ENCODE assay signal across 8 cellular contexts in the genomic region with DNA sequence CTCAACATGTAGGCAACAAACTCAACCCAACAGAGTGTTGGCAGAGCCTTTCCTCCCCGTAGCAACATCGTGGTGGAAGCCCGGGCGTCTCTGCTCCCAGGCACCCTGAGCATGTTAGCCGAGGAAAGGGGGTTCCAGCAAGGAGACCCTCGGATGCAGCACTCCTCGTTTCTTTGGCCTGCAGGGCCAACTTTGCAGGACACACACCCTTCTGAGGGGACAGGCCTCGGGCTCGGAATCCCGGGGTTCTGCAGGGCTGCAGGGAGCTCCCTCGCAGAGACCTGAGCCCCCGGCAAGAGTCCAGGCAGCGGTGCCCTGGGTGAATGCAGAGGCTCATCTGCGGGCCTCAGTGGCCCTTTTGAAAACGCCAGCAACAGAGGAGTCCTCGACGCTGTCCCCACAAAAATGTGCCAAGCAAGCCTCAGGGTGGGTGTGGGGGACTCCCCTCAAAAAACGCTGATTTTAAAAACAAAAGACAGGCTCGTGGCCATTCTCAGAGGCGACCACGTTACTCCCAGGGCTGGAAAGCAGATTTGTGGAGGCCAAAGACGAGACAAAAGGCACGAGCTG. TPM values are rescaled to one million over a fixed set of nuclear protein-coding genes. Genes with fewer than 3 reads are reported as not detected.
DNase-seq lines count a peak whose midpoint lies in the region; ATAC-seq and TF ChIP-seq lines count a peak whose summit lies in the region.

No MANE protein-coding gene starts in this region.

- no peak for ATAC-seq in HCT116
- no peak for ATAC-seq in HG03432 (IDR thresholded peaks at IDR 0.05; ENCODE audit: unreplicated experiment)

- H3K79me2 ChIP-seq in HCT116 (ENCODE audit: insufficient read depth, low read length) = peaks cover 51% of the 10 kb centered on the region

- intact Hi-C loops in HCT116 (cut with micrococcal nuclease) (loop anchor here (2.0 to 5.0 kb wide), 3 partner anchors 107 to 202 kb away; partner anchors contain the start of gene NMT2), spleen (cut with DNase I; ENCODE audit: low total_unique reads) (no loop called here)

- H3K36me3 ChIP-seq in HCT116 (ENCODE audit: control insufficient read depth in 1 of 2, insufficient read depth in 2 of 2, low read length in 2 of 2) = no peaks in the 10 kb centered on the region
- no peaks in the 10 kb centered on the region for H3K36me3 ChIP-seq in spleen

- H3K4me1 ChIP-seq in HCT116 (ENCODE audit: control insufficient read depth in 1 of 2, insufficient read depth in 2 of 2, low read length in 2 of 2) (peaks cover 6 to 18% of the 10 kb centered on the region in 2 experiments; a peak in 3 of 4 replicates), spleen (peaks cover 0 to 40% (median 14%) of the 10 kb centered on the region in 6 donors)

- peak overlapping the region; percentile 82 for H3K4me2 ChIP-seq in HCT116 (ENCODE audit: low read length)

- in situ Hi-C loops in astrocyte of the spinal cord (cut with HindIII; ENCODE audit: low sequenced_read_pairs) = no loop called here

- TF ChIP-seq CTCF in HCT116 (IDR thresholded peaks at IDR 0.05 in 2 of 3, conservative IDR thresholded peaks at IDR 0.05 in 1 of 3; ENCODE audit: borderline replicate concordance in 1 of 3, insufficient read depth in 1 of 3, low read depth in 2 of 3, low read length in 2 of 3) = no peak
- no peak for TF ChIP-seq CTCF in astrocyte of the spinal cord (IDR thresholded peaks at IDR 0.05; ENCODE audit: low read depth, low read length)
- TF ChIP-seq CTCF in spleen (IDR thresholded peaks at IDR 0.05 in 8 of 11, conservative IDR thresholded peaks at IDR 0.05 in 3 of 11) = no peak

- peak overlapping the region; percentile 53 to 63 for H3K4me3 ChIP-seq in HCT116 (replicated peaks in 1 of 2; ENCODE audit: low read depth in 1 of 2, low read length in 2 of 2)
- H3K4me3 ChIP-seq in astrocyte of the spinal cord (ENCODE audit: low read depth, low read length) = peak overlapping the region; percentile 65
- H3K4me3 ChIP-seq in spleen = peak overlapping the region in 7 of 8 donors; percentile 38 to 75 (median 52)

- TF ChIP-seq POLR2A in HCT116 (IDR thresholded peaks at IDR 0.05; ENCODE audit: borderline replicate concordance, extremely low read depth, insufficient read depth, insufficient read length) (no peak), spleen (IDR thresholded peaks at IDR 0.05) (no peak)

- H3K9ac ChIP-seq in HCT116 (ENCODE audit: low read length) = peak overlapping the region; percentile 72

- H3K27me3 ChIP-seq in HCT116 (ENCODE audit: insufficient read depth, low read length) (no peaks in the 10 kb centered on the region), spleen (replicated peaks in 1 of 7) (peaks cover 0 to 60% (median 15%) of the 10 kb centered on the region in 7 donors)

- H3K27ac ChIP-seq in HCT116 (ENCODE audit: low read depth, low read length) = no peak overlapping the region
- peak overlapping the region in 6 of 8 donors; percentile 58 to 80 (median 69) for H3K27ac ChIP-seq in spleen

- CTCF ChIA-PET in HCT116 (lab: Charles Lee) = interaction anchor here (1.3 kb wide), 1 partner anchor 228 kb away, joined by 3 read pairs; no protein-coding TSS in a partner anchor

- no peak for TF ChIP-seq RAD21 in HCT116 (IDR thresholded peaks at IDR 0.05; ENCODE audit: low read depth)

- no TSS peak for BruUV-seq in HCT116 (replicated peaks; lab: Mats Ljungman, UMichigan)

- WGBS in spleen, 5 donors = 18 to 23% (median 20%) methylated on average over 19 to 23 of the region's 23 CpGs

- H3K9me2 ChIP-seq in HCT116 (ENCODE audit: insufficient read depth) = no peaks in the 10 kb centered on the region

- RAD21 ChIA-PET in HCT116 (lab: Charles Lee; ENCODE audit: low non-redundant PET in 1 of 2, low total read pairs in 2 of 2, uncharacterized antibody in 2 of 2, unreplicated experiment in 2 of 2) = no interaction called here

- DNase-seq in 8988T (peak; percentile 53), HCT116 (ENCODE audit: low read depth, low spot score) (no peak), astrocyte of the spinal cord (ENCODE audit: low read depth, low spot score) (peak; percentile 29), iris pigment epithelial cell (ENCODE audit: low read depth) (peak; percentile 10), spleen (no peak), NCI-H1694 treated with DMSO at 0.1 percent for 48 hours (lab: John Stamatoyannopoulos, UW) (no peak), LoVo (ENCODE audit: low spot score) (no peak)

- POLR2A ChIA-PET in HCT116 (lab: Charles Lee) = no interaction called here

- no peaks in the 10 kb centered on the region for H3K9me3 ChIP-seq in HCT116 (ENCODE audit: control insufficient read depth in 1 of 2, insufficient read depth in 1 of 2, low read depth in 1 of 2, low read length in 2 of 2)
- H3K9me3 ChIP-seq in spleen = no peaks in the 10 kb centered on the region

- no peak overlapping the region for H2AFZ ChIP-seq in HCT116 (ENCODE audit: low read depth, low read length, poor library complexity, severe bottlenecking)

- H4K20me1 ChIP-seq in HCT116 (ENCODE audit: insufficient read depth) = no peaks in the 10 kb centered on the region

TF ChIP-seq in HCT116, 20 proteins besides CTCF, POLR2A, EP300 and RAD21:
- TF ChIP-seq CBX3 (IDR thresholded peaks at IDR 0.05; ENCODE audit: low read depth) (no peak), ZNF274 (IDR thresholded peaks at IDR 0.05; ENCODE audit: low read depth, low read length) (no peak), YY1 (IDR thresholded peaks at IDR 0.05; ENCODE audit: extremely low read depth, insufficient replicate concordance, low read depth, low read length) (no peak), REST (IDR thresholded peaks at IDR 0.05; ENCODE audit: low read depth) (no peak), ELF1 (IDR thresholded peaks at IDR 0.05; ENCODE audit: borderline replicate concordance, low read depth) (no peak), FOSL1 (IDR thresholded peaks at IDR 0.05; ENCODE audit: low read depth) (no peak), JUND (IDR thresholded peaks at IDR 0.05) (no peak), SRF (IDR thresholded peaks at IDR 0.05; ENCODE audit: low read depth) (no peak), EZH2 (IDR thresholded peaks at IDR 0.05) (no peak), SIN3A (IDR thresholded peaks at IDR 0.05; ENCODE audit: low read depth) (no peak), EGR1 (IDR thresholded peaks at IDR 0.05; ENCODE audit: low read depth) (no peak), POLR2AphosphoS5 (IDR thresholded peaks at IDR 0.05; ENCODE audit: low read depth, low read length) (no peak), EZH2phosphoT487 (IDR thresholded peaks at IDR 0.05; ENCODE audit: borderline replicate concordance) (no peak), ZFX (IDR thresholded peaks at IDR 0.05) (no peak), TCF7L2 (IDR thresholded peaks at IDR 0.05; ENCODE audit: borderline replicate concordance, extremely low read depth, insufficient read depth, insufficient read length) (no peak), CEBPB (IDR thresholded peaks at IDR 0.05; ENCODE audit: low read depth) (no peak)
- TF ChIP-seq, protein P1, sequence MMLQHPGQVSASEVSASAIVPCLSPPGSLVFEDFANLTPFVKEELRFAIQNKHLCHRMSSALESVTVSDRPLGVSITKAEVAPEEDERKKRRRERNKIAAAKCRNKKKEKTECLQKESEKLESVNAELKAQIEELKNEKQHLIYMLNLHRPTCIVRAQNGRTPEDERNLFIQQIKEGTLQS (IDR thresholded peaks at IDR 0.05) = no peak
- TF ChIP-seq, protein P2, sequence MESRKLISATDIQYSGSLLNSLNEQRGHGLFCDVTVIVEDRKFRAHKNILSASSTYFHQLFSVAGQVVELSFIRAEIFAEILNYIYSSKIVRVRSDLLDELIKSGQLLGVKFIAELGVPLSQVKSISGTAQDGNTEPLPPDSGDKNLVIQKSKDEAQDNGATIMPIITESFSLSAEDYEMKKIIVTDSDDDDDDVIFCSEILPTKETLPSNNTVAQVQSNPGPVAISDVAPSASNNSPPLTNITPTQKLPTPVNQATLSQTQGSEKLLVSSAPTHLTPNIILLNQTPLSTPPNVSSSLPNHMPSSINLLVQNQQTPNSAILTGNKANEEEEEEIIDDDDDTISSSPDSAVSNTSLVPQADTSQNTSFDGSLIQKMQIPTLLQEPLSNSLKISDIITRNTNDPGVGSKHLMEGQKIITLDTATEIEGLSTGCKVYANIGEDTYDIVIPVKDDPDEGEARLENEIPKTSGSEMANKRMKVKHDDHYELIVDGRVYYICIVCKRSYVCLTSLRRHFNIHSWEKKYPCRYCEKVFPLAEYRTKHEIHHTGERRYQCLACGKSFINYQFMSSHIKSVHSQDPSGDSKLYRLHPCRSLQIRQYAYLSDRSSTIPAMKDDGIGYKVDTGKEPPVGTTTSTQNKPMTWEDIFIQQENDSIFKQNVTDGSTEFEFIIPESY (IDR thresholded peaks at IDR 0.05; ENCODE audit: extremely low read depth, insufficient replicate concordance, low read length) = no peak

RNA-seq across cellular contexts. Expression of gene FAM171A1, which starts 1.4 kb away (rescaled TPM):
- 32.5 TPM for total RNA-seq in HCT116 (2021; ENCODE audit: unreplicated experiment)
- polyA plus RNA-seq in HCT116 (2012) = 19.9 and 22.7 TPM in 2 replicates
- 10 to 100 TPM; 16.0 to 34.0 (median 23.7) TPM for total RNA-seq in spleen
- 1 to 10 TPM; 3.5 to 9.1 (median 4.0) TPM for polyA plus RNA-seq in spleen

Comparison
In these comparisons a context has a peak if more than half of its experiments do, and no peak if none do; other contexts are left out.
1. DNase-seq: peak in 8988T (single experiment), astrocyte of the spinal cord (single experiment) and iris pigment epithelial cell (single experiment); none in HCT116 (single experiment), spleen (single experiment), NCI-H1694 treated with DMSO at 0.1 percent for 48 hours (single experiment) and LoVo (single experiment).
2. Peak in every context shown above with its lines, with median percentiles within 50 percentile points of each other: H3K4me3 ChIP-seq.